ENCODE assay signal across 1 cellular context in genomic region chr13:81001828-81002385, GRCh38.
TF ChIP-seq lines count a peak whose summit lies in the region.

No MANE protein-coding gene starts in this region.

TF ChIP-seq in SK-N-SH, 30 proteins besides CTCF, POLR2A, EP300 and RAD21 (continued from another document):
- no peak for TF ChIP-seq CHD2 (IDR thresholded peaks at IDR 0.05; ENCODE audit: low read length, partially characterized antibody)
- TF ChIP-seq MAX (IDR thresholded peaks at IDR 0.05; ENCODE audit: low read depth): 0 out of 2 replicates have a peak, but pooled peaks have one; percentile 27
- TF ChIP-seq POLR2AphosphoS5 (IDR thresholded peaks at IDR 0.05; ENCODE audit: low read depth, low read length): peak; percentile 67; the same call in 1 of the 2 replicates
- TF ChIP-seq IRF3 (IDR thresholded peaks at IDR 0.05; ENCODE audit: low read depth, low read length): no peak
- TF ChIP-seq RCOR1 (IDR thresholded peaks at IDR 0.05; ENCODE audit: low read length): no peak
- no peak for TF ChIP-seq EZH2phosphoT487 (IDR thresholded peaks at IDR 0.05; ENCODE audit: borderline replicate concordance, low read depth)
- no peak for TF ChIP-seq FOXJ3 (CRISPR knock-in tag; IDR thresholded peaks at IDR 0.05)
- TF ChIP-seq GABPA (IDR thresholded peaks at IDR 0.05; ENCODE audit: low read depth): no peak
- TF ChIP-seq, protein P1, sequence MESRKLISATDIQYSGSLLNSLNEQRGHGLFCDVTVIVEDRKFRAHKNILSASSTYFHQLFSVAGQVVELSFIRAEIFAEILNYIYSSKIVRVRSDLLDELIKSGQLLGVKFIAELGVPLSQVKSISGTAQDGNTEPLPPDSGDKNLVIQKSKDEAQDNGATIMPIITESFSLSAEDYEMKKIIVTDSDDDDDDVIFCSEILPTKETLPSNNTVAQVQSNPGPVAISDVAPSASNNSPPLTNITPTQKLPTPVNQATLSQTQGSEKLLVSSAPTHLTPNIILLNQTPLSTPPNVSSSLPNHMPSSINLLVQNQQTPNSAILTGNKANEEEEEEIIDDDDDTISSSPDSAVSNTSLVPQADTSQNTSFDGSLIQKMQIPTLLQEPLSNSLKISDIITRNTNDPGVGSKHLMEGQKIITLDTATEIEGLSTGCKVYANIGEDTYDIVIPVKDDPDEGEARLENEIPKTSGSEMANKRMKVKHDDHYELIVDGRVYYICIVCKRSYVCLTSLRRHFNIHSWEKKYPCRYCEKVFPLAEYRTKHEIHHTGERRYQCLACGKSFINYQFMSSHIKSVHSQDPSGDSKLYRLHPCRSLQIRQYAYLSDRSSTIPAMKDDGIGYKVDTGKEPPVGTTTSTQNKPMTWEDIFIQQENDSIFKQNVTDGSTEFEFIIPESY (IDR thresholded peaks at IDR 0.05; ENCODE audit: borderline replicate concordance, low read depth): no peak
- TF ChIP-seq RFX5 (IDR thresholded peaks at IDR 0.05; ENCODE audit: low read length): no peak
- TF ChIP-seq TAF1 (IDR thresholded peaks at IDR 0.05; ENCODE audit: borderline replicate concordance, low read depth, low read length): no peak
- TF ChIP-seq NFIC (IDR thresholded peaks at IDR 0.05; ENCODE audit: borderline replicate concordance): peak; percentile 16; the same call in 1 of the 2 replicates
- TF ChIP-seq MEF2A (IDR thresholded peaks at IDR 0.05; ENCODE audit: borderline replicate concordance, low read depth): peak; percentile 45; the same call in 1 of the 2 replicates
- TF ChIP-seq YY1 (IDR thresholded peaks at IDR 0.05; ENCODE audit: low read depth): no peak
- peak; percentile 59; the same call in 1 of the 2 replicates for TF ChIP-seq FOXM1 (IDR thresholded peaks at IDR 0.05; ENCODE audit: low read depth)
